24 cellular contexts compared by ENCODE assay signal in genomic region chr19:14482112-14482941, GRCh38. TPM values are rescaled to one million over a fixed set of nuclear protein-coding genes. Genes with fewer than 3 reads are reported as not detected.
"Had no signal": no experiment of that assay in that cellular context is flagged by ENCODE, and none has a peak within 500 bp of the region (broad histone marks: within the 10 kb centered on the region; RNA-seq: fewer than 3 reads in every experiment).

No MANE protein-coding gene starts in this region.

- ATAC-seq: activated T-cell treated with anti-CD3 and anti-CD28 coated beads, Interleukin-2, amount 50 U/mL, for 72 hours; gastrocnemius medialis; left ventricle myocardium superior; mucosa of descending colon; stimulated activated naive B cell treated with anti-CD40 and anti-IgM and Interleukin-4, amounts not matched to agents 10 μg/mL and 1 μg/mL and 100 μg/mL, for 72 hours; T-helper 17 cell; upper lobe of right lung had no signal

- H3K9me3 ChIP-seq: gastrocnemius medialis, mucosa of descending colon, right atrium auricular region, suprapubic skin, tibial artery, upper lobe of right lung had no signal

- H3K4me1 ChIP-seq: gastrocnemius medialis, tibial artery had no signal

- H3K27me3 ChIP-seq: right atrium auricular region, suprapubic skin, tibial artery, upper lobe of right lung had no signal

- DNase-seq: activated CD4-positive, alpha-beta T cell treated with anti-CD3 and anti-CD28 coated beads for 1 hour; activated naive CD4-positive, alpha-beta T cell; activated T-cell treated with anti-CD3 and anti-CD28 coated beads for 4 hours; activated T-cell treated with anti-CD3 and anti-CD28 coated beads, Interleukin-2, amount 50 U/mL, for 72 hours; anterior cingulate cortex; endodermal cell; gastrocnemius medialis; glutamatergic neuron; left ventricle myocardium superior; mucosa of descending colon; occipital lobe; stimulated activated CD4-positive, alpha-beta T cell treated with anti-CD3 and anti-CD28 coated beads, Interleukin-15, amount 100 ng/mL, for 24 hours; stimulated activated CD4-positive, alpha-beta T cell treated with anti-CD3 and anti-CD28 coated beads, Interleukin-2, amount 100 ng/mL, for 24 hours; stimulated activated naive B cell treated with anti-CD40 and anti-IgM and Interleukin-4, amounts not matched to agents 10 μg/mL and 1 μg/mL and 100 μg/mL, for 72 hours; T-helper 17 cell; T1000; tibial artery; upper lobe of right lung had no signal

- H3K27ac ChIP-seq: epithelial cell of prostate, gastrocnemius medialis, right atrium auricular region, suprapubic skin, tibial artery, upper lobe of right lung had no signal

- FAIRE-seq: bronchial epithelial cell, islet of Langerhans had no signal

- H3K4me3 ChIP-seq: gastrocnemius medialis, mucosa of descending colon, right atrium auricular region, suprapubic skin, tibial artery, upper lobe of right lung had no signal

RNA-seq across cellular contexts. Expression of gene PTGER1, which starts 7.2 kb away (rescaled TPM):
- polyA plus RNA-seq: neural cell had no signal
